ENCODE assay signal across 12 cellular contexts in the genomic region with DNA sequence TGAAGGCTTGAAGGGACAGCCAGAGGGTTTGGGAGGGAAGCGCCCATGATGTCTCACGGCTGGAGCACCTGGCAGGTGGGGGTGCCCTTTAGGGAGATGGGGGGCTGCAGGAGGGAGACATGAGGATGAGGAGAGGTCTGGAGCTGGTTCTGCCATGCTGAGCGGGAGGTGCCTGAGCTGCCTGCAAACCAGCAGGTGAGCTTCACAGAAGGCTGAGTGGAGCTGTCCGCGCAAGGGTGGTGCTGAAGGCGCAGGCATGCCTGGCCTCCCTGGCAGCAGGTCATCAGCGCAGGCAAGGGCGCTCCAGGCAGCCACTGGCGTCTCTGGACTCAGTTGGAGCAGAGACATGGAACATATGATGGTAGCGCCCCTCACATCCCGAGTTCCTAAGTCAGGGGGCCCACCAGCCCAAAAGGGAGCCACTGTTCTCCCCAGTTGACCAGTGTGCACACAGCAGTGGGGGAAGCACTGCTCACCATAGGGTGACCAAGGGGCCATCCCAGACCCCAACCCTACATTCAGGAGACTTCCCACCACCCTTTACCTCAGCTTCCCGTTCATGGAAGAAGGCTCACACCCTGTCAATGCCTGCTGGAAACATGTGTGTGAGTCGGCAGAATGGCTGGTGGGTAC. TPM values are rescaled to one million over a fixed set of nuclear protein-coding genes. Genes with fewer than 3 reads are reported as not detected.
A peak's percentile ranks its signal among the peaks of the same experiment; 100 is the strongest.
DNase-seq lines count a peak whose midpoint lies in the region; ATAC-seq, FAIRE-seq and TF ChIP-seq lines count a peak whose summit lies in the region.
"Had no signal": no experiment of that assay in that cellular context is flagged by ENCODE, and none has a peak within 500 bp of the region (broad histone marks: within the 10 kb centered on the region; RNA-seq: fewer than 3 reads in every experiment).

No MANE protein-coding gene starts in this region.

- peaks cover 9% of the 10 kb centered on the region for H3K9me3 Mint-ChIP-seq in glutamatergic neuron (ENCODE audit: unreplicated experiment)

- H3K4me1 ChIP-seq in small intestine (ENCODE audit: control insufficient read depth in 2 of 2, insufficient read depth in 1 of 2, low read depth in 1 of 2, low read length in 1 of 2) = no peaks in the 10 kb centered on the region

- no peaks in the 10 kb centered on the region for H3K36me3 ChIP-seq in small intestine (ENCODE audit: control insufficient read depth in 2 of 2, insufficient read depth in 2 of 2, low read length in 2 of 2)

- ATAC-seq in GM19023 (IDR thresholded peaks at IDR 0.05; ENCODE audit: unreplicated experiment) = no peak
- no peak for ATAC-seq in HG03378 (IDR thresholded peaks at IDR 0.05; ENCODE audit: unreplicated experiment)

- no peak for FAIRE-seq in small intestine (lab: Jason Lieb, UNC)
- FAIRE-seq: TTC549 had no signal

- H3K4me3 ChIP-seq in small intestine (ENCODE audit: low read depth in 1 of 2, low read length in 2 of 2) = no peak overlapping the region

- peaks cover 2% of the 10 kb centered on the region for H3K4me1 Mint-ChIP-seq in glutamatergic neuron (ENCODE audit: low read depth, unreplicated experiment)
- H3K4me1 Mint-ChIP-seq: nephron had no signal

- no peak overlapping the region for H3K27ac ChIP-seq in small intestine (ENCODE audit: low read depth in 1 of 2, low read length in 1 of 2)
- H3K27ac ChIP-seq: 22Rv1, KMS-11 had no signal

- H3K27ac Mint-ChIP-seq in glutamatergic neuron (ENCODE audit: unreplicated experiment) = no peak overlapping the region
- H3K27ac Mint-ChIP-seq: nephron had no signal

- TF ChIP-seq CTCF in glutamatergic neuron (IDR thresholded peaks at IDR 0.05; ENCODE audit: partially characterized antibody, unreplicated experiment) = no peak

- no peak overlapping the region for H3K4me3 Mint-ChIP-seq in glutamatergic neuron (ENCODE audit: unreplicated experiment)
- H3K4me3 Mint-ChIP-seq: nephron had no signal

- 14 to 25% (median 20%) methylated on average over 11 to 13 of the region's 13 CpGs for WGBS in small intestine, 3 donors

- peaks cover 1% of the 10 kb centered on the region for H3K9me3 ChIP-seq in small intestine (ENCODE audit: control insufficient read depth, low read depth)

- peaks cover 19% of the 10 kb centered on the region for H3K27me3 Mint-ChIP-seq in glutamatergic neuron (ENCODE audit: unreplicated experiment)

- H3K36me3 Mint-ChIP-seq in glutamatergic neuron (ENCODE audit: unreplicated experiment) = peaks cover 7% of the 10 kb centered on the region

- no peaks in the 10 kb centered on the region for H3K27me3 ChIP-seq in small intestine (ENCODE audit: control insufficient read depth in 2 of 2, insufficient read depth in 2 of 2, low read length in 2 of 2)

- peak; percentile 24 for DNase-seq in DMS 273 (lab: John Stamatoyannopoulos, UW; ENCODE audit: unreplicated experiment)
- DNase-seq in DMS 273 treated with DMSO at 0.1 percent for 48 hours (lab: John Stamatoyannopoulos, UW) = no peak
- DNase-seq in RKO (ENCODE audit: low spot score) = peak; percentile 30
- peak; percentile 9 for DNase-seq in glutamatergic neuron
- DNase-seq in small intestine = peak; percentile 20
- DNase-seq in NCI-H1105 treated with DMSO at 0.1 percent for 48 hours (lab: John Stamatoyannopoulos, UW) = no peak

RNA-seq across cellular contexts. Expression of gene ADRA2C, which starts 25.8 kb away (rescaled TPM):
- 4.8 TPM for total RNA-seq in glutamatergic neuron (ENCODE audit: unreplicated experiment)
- 1 to 10 TPM in 1 of 3 donors, not detected in 2; 4.6 TPM for polyA plus RNA-seq in small intestine

Comparison
In these comparisons a context has a peak if more than half of its experiments do, and no peak if none do; other contexts are left out.
1. DNase-seq: peak in DMS 273 (single experiment), RKO (single experiment), glutamatergic neuron (single experiment) and small intestine (single experiment); none in DMS 273 treated with DMSO at 0.1 percent for 48 hours (single experiment) and NCI-H1105 treated with DMSO at 0.1 percent for 48 hours (single experiment).